ENCODE assay signal across 7 cellular contexts in the genomic region with DNA sequence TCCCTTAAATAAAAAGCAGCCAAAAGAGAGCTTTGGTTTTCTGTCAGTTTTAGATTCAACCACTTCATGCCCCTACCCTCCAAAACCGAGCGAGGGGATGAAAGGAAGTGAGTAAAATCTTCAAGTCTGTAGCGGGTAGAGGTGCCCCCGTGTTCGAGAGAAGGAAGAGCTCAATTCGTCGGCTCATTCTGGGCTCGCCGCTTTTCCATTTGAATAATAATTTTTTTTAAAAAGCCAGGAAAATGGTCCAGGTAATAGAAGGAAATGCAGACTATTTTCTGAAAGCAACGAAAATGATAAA.
DNase-seq lines count a peak whose midpoint lies in the region; ATAC-seq and TF ChIP-seq lines count a peak whose summit lies in the region.

No MANE protein-coding gene starts in this region.

- H3K4me1 ChIP-seq in esophagus (ENCODE audit: control insufficient read depth in 2 of 2, insufficient read depth in 2 of 2, low read length in 1 of 2) (no peaks in the 10 kb centered on the region), psoas muscle (peaks cover 34% of the 10 kb centered on the region)

- no peaks in the 10 kb centered on the region for H3K27me3 ChIP-seq in esophagus (ENCODE audit: control insufficient read depth in 1 of 2, insufficient read depth in 2 of 2, low read length in 2 of 2)
- H3K27me3 ChIP-seq in psoas muscle (ENCODE audit: insufficient read depth in 3 of 3, low read length in 2 of 3): no peaks in the 10 kb centered on the region

- intact Hi-C loops in psoas muscle (cut with DNase I): loop anchor here (5.0 to 10.0 kb wide), 5 partner anchors 281 to 653 kb away; no protein-coding TSS in a partner anchor

- no peak for TF ChIP-seq CTCF in GM10266 (IDR thresholded peaks at IDR 0.05; ENCODE audit: control insufficient read depth, insufficient read depth, low read depth, missing control alignments)
- TF ChIP-seq CTCF in psoas muscle (IDR thresholded peaks at IDR 0.05): no peak

- H3K4me3 ChIP-seq in esophagus (ENCODE audit: low read depth in 1 of 2, low read length in 2 of 2) (peak overlapping the region; percentile 92), psoas muscle (peak overlapping the region; percentile 81)

- WGBS in esophagus, 2 donors: 2 to 11% methylated on average over 10 of the region's 10 CpGs
- WGBS in psoas muscle, 3 donors: 5 to 11% (median 9%) methylated on average over 10 of the region's 10 CpGs

- DNase-seq in GM10266 (ENCODE audit: extremely low spot score): peak; percentile 48
- DNase-seq in NCI-H526 treated with DMSO at 0.1 percent for 48 hours (lab: John Stamatoyannopoulos, UW): peak; percentile 21
- no peak for DNase-seq in psoas muscle
- DNase-seq in NCI-H128 (lab: John Stamatoyannopoulos, UW; ENCODE audit: unreplicated experiment): no peak
- DNase-seq in putamen (ENCODE audit: low spot score): no peak
- DNase-seq in stimulated activated CD8-positive, alpha-beta memory T cell treated with anti-CD3 and anti-CD28 coated beads, Interleukin-4, amount 100 ng/mL, for 48 hours: no peak

- H3K36me3 ChIP-seq in esophagus (ENCODE audit: control insufficient read depth in 2 of 2, insufficient read depth in 2 of 2, low read length in 1 of 2) (no peaks in the 10 kb centered on the region), psoas muscle (ENCODE audit: insufficient read depth in 1 of 2, low read depth in 1 of 2) (no peaks in the 10 kb centered on the region)

- ATAC-seq in psoas muscle: no peak

- H3K9me3 ChIP-seq in esophagus (ENCODE audit: control insufficient read depth in 2 of 2, insufficient read depth in 1 of 2, low read depth in 1 of 2, low read length in 1 of 2) (no peaks in the 10 kb centered on the region), psoas muscle (no peaks in the 10 kb centered on the region)

- H3K27ac ChIP-seq in esophagus (ENCODE audit: low read depth in 2 of 2, low read length in 1 of 2): peak overlapping the region in 1 of 2 donors; percentile 90
- H3K27ac ChIP-seq in psoas muscle: peak overlapping the region; percentile 81

Comparison
In these comparisons a context has a peak if more than half of its experiments do, and no peak if none do; other contexts are left out.
1. DNase-seq: peak in GM10266 (single experiment) and NCI-H526 treated with DMSO at 0.1 percent for 48 hours (single experiment); none in psoas muscle (0 of 2), NCI-H128 (single experiment), putamen (single experiment) and stimulated activated CD8-positive, alpha-beta memory T cell treated with anti-CD3 and anti-CD28 coated beads, Interleukin-4, amount 100 ng/mL, for 48 hours (single experiment).